Comparison of ENCODE assay signal across 8 cellular contexts in the genomic region with DNA sequence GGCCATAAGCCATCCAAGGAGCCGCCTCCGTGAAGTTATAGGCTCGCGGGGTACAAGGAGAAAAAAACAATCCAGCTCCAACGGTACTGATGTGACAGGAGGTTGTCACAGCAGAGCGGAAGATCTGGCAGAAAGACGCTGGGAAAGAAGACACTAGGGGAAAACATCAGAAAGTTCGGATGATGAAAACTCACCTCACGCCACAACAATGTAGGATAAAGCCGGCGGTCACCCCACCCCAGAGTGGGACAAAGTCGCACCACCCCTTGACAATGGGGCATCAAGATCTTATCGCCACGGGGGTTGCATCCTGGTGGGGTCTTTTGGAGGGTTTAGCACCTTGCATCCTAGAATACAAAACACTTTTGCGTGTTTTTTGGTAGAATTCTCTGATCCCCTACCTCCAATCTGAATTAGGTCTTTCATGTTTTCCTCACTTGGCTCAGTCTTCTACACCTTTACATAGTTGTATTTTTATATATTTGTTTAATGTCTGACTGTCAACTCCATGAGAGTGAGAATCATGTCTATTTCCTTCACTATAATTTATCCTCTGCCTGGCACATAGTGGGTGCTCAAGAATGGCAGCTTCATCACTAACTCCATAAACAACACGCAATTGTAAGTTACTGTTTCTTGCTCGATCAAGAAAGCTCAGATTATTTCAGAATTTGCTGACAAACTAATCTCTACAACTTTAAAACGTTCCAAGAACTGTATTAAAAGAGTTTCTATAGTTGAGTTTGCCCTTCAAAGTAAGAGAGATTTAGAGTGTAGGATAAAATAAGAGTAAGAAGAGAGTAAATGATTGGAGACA. TPM values are rescaled to one million over a fixed set of nuclear protein-coding genes. Genes with fewer than 3 reads are reported as not detected.
DNase-seq lines count a peak whose midpoint lies in the region; ATAC-seq, FAIRE-seq and TF ChIP-seq lines count a peak whose summit lies in the region.

No MANE protein-coding gene starts in this region.

- H3K9me3 Mint-ChIP-seq in activated T-helper 2 cell treated with anti-CD3 and anti-CD28 coated beads, Interferon-gamma antibody, Interleukin-2, Interleukin-4, amounts not matched to agents 10 μg/mL and 5 μg/mL and 100 μg/mL, durations not matched to agents 14 hours and 24 hours and 36 hours: no peaks in the 10 kb centered on the region

- no peak for ATAC-seq in GM18858 (IDR thresholded peaks at IDR 0.05; ENCODE audit: unreplicated experiment)

- peak; percentile 34 for DNase-seq in NCI-H345 treated with DMSO at 0.1 percent for 48 hours (lab: John Stamatoyannopoulos, UW; ENCODE audit: unreplicated experiment)
- DNase-seq in NCI-H345 (lab: John Stamatoyannopoulos, UW): no peak
- DNase-seq in activated T-helper 2 cell treated with anti-CD3 and anti-CD28 coated beads, Interferon-gamma antibody, Interleukin-2, Interleukin-4, amounts not matched to agents 10 μg/mL and 5 μg/mL and 100 μg/mL, durations not matched to agents 14 hours and 24 hours and 36 hours (ENCODE audit: low spot score): no peak
- DNase-seq in kidney: no peak
- DNase-seq in superior temporal gyrus (ENCODE audit: extremely low spot score): peak; percentile 37
- no peak for DNase-seq in SHP77 (lab: John Stamatoyannopoulos, UW)
- DNase-seq in AG08395 (ENCODE audit: low spot score): no peak

- H3K27ac Mint-ChIP-seq in activated T-helper 2 cell treated with anti-CD3 and anti-CD28 coated beads, Interferon-gamma antibody, Interleukin-2, Interleukin-4, amounts not matched to agents 10 μg/mL and 5 μg/mL and 100 μg/mL, durations not matched to agents 14 hours and 24 hours and 36 hours: no peak overlapping the region

- H3K27me3 Mint-ChIP-seq in activated T-helper 2 cell treated with anti-CD3 and anti-CD28 coated beads, Interferon-gamma antibody, Interleukin-2, Interleukin-4, amounts not matched to agents 10 μg/mL and 5 μg/mL and 100 μg/mL, durations not matched to agents 14 hours and 24 hours and 36 hours (ENCODE audit: low read depth): peaks cover 47% of the 10 kb centered on the region

- intact Hi-C loops in activated T-helper 2 cell treated with anti-CD3 and anti-CD28 coated beads, Interferon-gamma antibody, Interleukin-2, Interleukin-4, amounts not matched to agents 10 μg/mL and 5 μg/mL and 100 μg/mL, durations not matched to agents 14 hours and 24 hours and 36 hours (cut with micrococcal nuclease): loop anchor here (10.0 kb wide), 3 partner anchors 98 to 288 kb away; a partner anchor contains a TSS
- intact Hi-C loops in kidney (cut with DNase I): no loop called here

- no peak for TF ChIP-seq CTCF in kidney (IDR thresholded peaks at IDR 0.05; ENCODE audit: borderline replicate concordance, extremely low read depth, insufficient read depth)

- H3K4me3 Mint-ChIP-seq in activated T-helper 2 cell treated with anti-CD3 and anti-CD28 coated beads, Interferon-gamma antibody, Interleukin-2, Interleukin-4, amounts not matched to agents 10 μg/mL and 5 μg/mL and 100 μg/mL, durations not matched to agents 14 hours and 24 hours and 36 hours (ENCODE audit: low read depth): peak overlapping the region; percentile 80

- no peak for FAIRE-seq in kidney (lab: Jason Lieb, UNC)

- H3K9ac ChIP-seq in kidney (ENCODE audit: low read length in 2 of 2): peak overlapping the region; percentile 60 to 72

- no peaks in the 10 kb centered on the region for H3K36me3 Mint-ChIP-seq in activated T-helper 2 cell treated with anti-CD3 and anti-CD28 coated beads, Interferon-gamma antibody, Interleukin-2, Interleukin-4, amounts not matched to agents 10 μg/mL and 5 μg/mL and 100 μg/mL, durations not matched to agents 14 hours and 24 hours and 36 hours (ENCODE audit: low read depth)

- H3K36me3 ChIP-seq in kidney (ENCODE audit: control insufficient read depth in 1 of 2, insufficient read depth in 2 of 2, low read length in 2 of 2): no peaks in the 10 kb centered on the region

- H3K4me3 ChIP-seq in kidney (ENCODE audit: low read length in 2 of 2): peak overlapping the region; percentile 84 to 88

- peak overlapping the region in 1 of 2 donors; percentile 60 for H3K27ac ChIP-seq in kidney (ENCODE audit: low read depth in 2 of 2, low read length in 2 of 2)

- H3K4me1 ChIP-seq in kidney (ENCODE audit: control insufficient read depth in 1 of 2, insufficient read depth in 1 of 2, low read depth in 1 of 2, low read length in 2 of 2): peaks cover 3 to 7% of the 10 kb centered on the region in 2 donors

- no peaks in the 10 kb centered on the region for H3K9me3 ChIP-seq in kidney (ENCODE audit: control insufficient read depth in 1 of 2, low read length in 2 of 2)

- H3K4me1 Mint-ChIP-seq in activated T-helper 2 cell treated with anti-CD3 and anti-CD28 coated beads, Interferon-gamma antibody, Interleukin-2, Interleukin-4, amounts not matched to agents 10 μg/mL and 5 μg/mL and 100 μg/mL, durations not matched to agents 14 hours and 24 hours and 36 hours (ENCODE audit: low read depth): peaks cover 14% of the 10 kb centered on the region

RNA-seq across cellular contexts. Expression of a gene that starts 0.6 kb away (rescaled TPM):
- 0.14 and 0.21 TPM in 2 replicates for total RNA-seq in activated T-helper 2 cell treated with anti-CD3 and anti-CD28 coated beads, Interferon-gamma antibody, Interleukin-2, Interleukin-4, amounts not matched to agents 10 μg/mL and 5 μg/mL and 100 μg/mL, durations not matched to agents 14 hours and 24 hours and 36 hours
- total RNA-seq in kidney: 4.8 TPM
- polyA plus RNA-seq in kidney (ENCODE audit: insufficient read depth, low read depth, low replicate concordance): 1.9 TPM

Comparison
In these comparisons a context has a peak if more than half of its experiments do, and no peak if none do; other contexts are left out.
1. DNase-seq: peak in NCI-H345 treated with DMSO at 0.1 percent for 48 hours (single experiment) and superior temporal gyrus (single experiment); none in NCI-H345 (single experiment), activated T-helper 2 cell treated with anti-CD3 and anti-CD28 coated beads, Interferon-gamma antibody, Interleukin-2, Interleukin-4, amounts not matched to agents 10 μg/mL and 5 μg/mL and 100 μg/mL, durations not matched to agents 14 hours and 24 hours and 36 hours (single experiment), kidney (single experiment), SHP77 (0 of 2) and AG08395 (single experiment).